ENCODE assay signal across 18 cellular contexts in the genomic region with DNA sequence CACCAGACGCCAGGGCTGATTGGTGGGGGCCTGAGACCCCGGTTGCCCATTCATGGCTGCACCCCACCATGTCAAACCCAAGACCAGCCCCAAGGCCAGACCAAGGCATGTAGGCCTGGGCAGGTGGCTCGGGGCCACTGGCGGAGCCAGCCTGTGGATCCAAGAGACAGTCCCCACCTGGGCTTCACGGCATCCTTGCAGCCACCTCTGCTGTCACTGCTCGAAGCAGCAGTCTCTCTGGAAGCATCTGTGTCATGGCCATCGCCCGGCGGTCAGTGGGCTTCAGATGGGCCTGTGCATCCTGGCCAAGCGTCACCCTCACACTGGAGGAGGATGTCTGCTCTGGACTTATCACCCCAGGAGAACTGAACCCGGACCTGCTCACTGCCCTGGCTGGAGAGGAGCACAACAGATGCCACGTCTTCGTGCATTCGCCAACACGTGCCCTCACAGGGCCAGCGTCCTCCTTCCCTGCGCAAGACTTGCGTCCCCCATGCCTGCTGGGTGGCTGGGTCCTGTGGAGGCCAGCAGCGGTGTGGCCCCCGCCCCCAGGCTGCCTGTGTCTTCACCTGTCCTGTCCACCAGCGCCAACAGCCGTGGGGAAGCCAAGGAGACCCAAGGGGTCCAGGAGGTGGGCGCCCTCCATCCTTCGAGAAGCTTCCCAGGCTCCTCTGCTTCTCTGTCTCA. TPM values are rescaled to one million over a fixed set of nuclear protein-coding genes. Genes with fewer than 3 reads are reported as not detected.
DNase-seq lines count a peak whose midpoint lies in the region; ATAC-seq and TF ChIP-seq lines count a peak whose summit lies in the region.
"Had no signal": no experiment of that assay in that cellular context is flagged by ENCODE, and none has a peak within 500 bp of the region (broad histone marks: within the 10 kb centered on the region; RNA-seq: fewer than 3 reads in every experiment).

No MANE protein-coding gene starts in this region.

- peaks cover 65 to 97% (median 86%) of the 10 kb centered on the region in 11 experiments; a peak in 21 of 22 replicates for H4K20me1 ChIP-seq in BLaER1 treated with 17β-estradiol and CSF1 and Interleukin-3, amounts not matched to agents 10 nM and 100 nM

- H3K9ac ChIP-seq in BLaER1 treated with 17β-estradiol and CSF1 and Interleukin-3, amounts not matched to agents 10 nM and 100 nM: peak overlapping the region in 4 of 11 experiments; percentile 44 to 50 (median 49); a peak in 8 of 22 replicates

- no peak for TF ChIP-seq POLR2A in adrenal gland (IDR thresholded peaks at IDR 0.05)

- H3K4me2 ChIP-seq in BLaER1 treated with 17β-estradiol and CSF1 and Interleukin-3, amounts not matched to agents 10 nM and 100 nM: peak overlapping the region in 10 of 11 experiments; percentile 15 to 88 (median 80); a peak in 18 of 22 replicates

- ATAC-seq in HG02884 (IDR thresholded peaks at IDR 0.05; ENCODE audit: unreplicated experiment): no peak

- no peaks in the 10 kb centered on the region for H3K27me3 ChIP-seq in BLaER1 treated with 17β-estradiol and CSF1 and Interleukin-3, amounts not matched to agents 10 nM and 100 nM
- no peaks in the 10 kb centered on the region for H3K27me3 ChIP-seq in adrenal gland
- no peaks in the 10 kb centered on the region for H3K27me3 ChIP-seq in dorsolateral prefrontal cortex

- WGBS in adrenal gland, 4 donors: 89 to 95% (median 93%) methylated on average over 7 to 24 of the region's 24 CpGs

- no peak overlapping the region for H3K4me3 ChIP-seq in BLaER1 treated with 17β-estradiol and CSF1 and Interleukin-3, amounts not matched to agents 10 nM and 100 nM
- H3K4me3 ChIP-seq in adrenal gland (no peak overlapping the region), dorsolateral prefrontal cortex (no peak overlapping the region)
- H3K4me3 ChIP-seq: HAP-1 had no signal

- TF ChIP-seq CTCF in adrenal gland (IDR thresholded peaks at IDR 0.05) (no peak), dorsolateral prefrontal cortex (IDR thresholded peaks at IDR 0.05 in 54 of 56, conservative IDR thresholded peaks at IDR 0.05 in 2 of 56; ENCODE audit: low read depth in 1 of 56, partially characterized antibody in 56 of 56) (no peak)

- peaks cover 54 to 85% (median 70%) of the 10 kb centered on the region in 11 experiments for H3K36me3 ChIP-seq in BLaER1 treated with 17β-estradiol and CSF1 and Interleukin-3, amounts not matched to agents 10 nM and 100 nM
- peaks cover 0 to 55% of the 10 kb centered on the region in 2 donors for H3K36me3 ChIP-seq in adrenal gland (replicated peaks in 1 of 2)

- 0 out of 22 replicates have a peak overlapping the region, but pooled peaks of 1 of the 11 experiments have one; percentile 28 for H3K27ac ChIP-seq in BLaER1 treated with 17β-estradiol and CSF1 and Interleukin-3, amounts not matched to agents 10 nM and 100 nM
- peak overlapping the region in 3 of 5 donors; percentile 75 to 86 (median 82) for H3K27ac ChIP-seq in adrenal gland
- peak overlapping the region in 58 of 59 donors; percentile 54 to 95 (median 88) for H3K27ac ChIP-seq in dorsolateral prefrontal cortex
- H3K27ac ChIP-seq in substantia nigra (ENCODE audit: low read depth, low read length, poor library complexity, severe bottlenecking): peak overlapping the region; percentile 87
- H3K27ac ChIP-seq: HL-60 had no signal

- DNase-seq in adrenal gland: no peak
- no peak for DNase-seq in dorsolateral prefrontal cortex
- no peak for DNase-seq in substantia nigra (lab: John Stamatoyannopoulos, UW)
- no peak for DNase-seq in T-helper 1 cell
- DNase-seq in GDM1 (lab: John Stamatoyannopoulos, UW): no peak
- DNase-seq: ACHN; AML-193; MV-4-11; NCI-H1417 treated with DMSO at 0.1 percent for 48 hours; NCI-H1930; NCI-H446; NCI-H69; NK-92 treated with Interleukin-12 subunit alpha and Interleukin-12 subunit beta, amount 100 ng/mL, for 24 hours; OCI-M1 had no signal

- intact Hi-C loops in adrenal gland (cut with DNase I): no loop called here
- intact Hi-C loops in dorsolateral prefrontal cortex (cut with DNase I): no loop called here

- H3K4me1 ChIP-seq in BLaER1 treated with 17β-estradiol and CSF1 and Interleukin-3, amounts not matched to agents 10 nM and 100 nM: peaks cover 14 to 54% (median 51%) of the 10 kb centered on the region in 10 experiments; a peak in 19 of 20 replicates
- H3K4me1 ChIP-seq in adrenal gland (replicated peaks in 1 of 2): peaks cover 18 to 33% of the 10 kb centered on the region in 2 donors
- H3K4me1 ChIP-seq: HAP-1 had no signal

- peaks cover 0 to 6% (median 0%) of the 10 kb centered on the region in 11 experiments; a peak in 4 of 22 replicates for H3K9me3 ChIP-seq in BLaER1 treated with 17β-estradiol and CSF1 and Interleukin-3, amounts not matched to agents 10 nM and 100 nM (replicated peaks in 1 of 11)
- H3K9me3 ChIP-seq in adrenal gland (replicated peaks in 1 of 3): no peaks in the 10 kb centered on the region
- H3K9me3 ChIP-seq: HAP-1 had no signal

RNA-seq across cellular contexts. Expression of a gene that starts 3.6 kb away (rescaled TPM):
- total RNA-seq in adrenal gland (1 to 10 TPM in 2 of 8 donors, under 1 TPM in 2, not detected in 4; 0.68 to 3.6 (median 1.1) TPM), dorsolateral prefrontal cortex (10 to 100 TPM in 3 of 120 experiments, 1 to 10 TPM in 117; 1.0 to 11.2 (median 4.6) TPM)
- 1 to 10 TPM in 2 of 3 donors, not detected in 1; 1.1 to 3.5 TPM for polyA plus RNA-seq in adrenal gland

RNA-seq across cellular contexts. Expression of a gene that starts 22.0 kb away (rescaled TPM):
- total RNA-seq in adrenal gland (100 to 1,000 TPM in 2 of 8 donors, 10 to 100 TPM in 6; 48.0 to 123 (median 66.9) TPM), dorsolateral prefrontal cortex (100 to 1,000 TPM in 14 of 120 experiments, 10 to 100 TPM in 106; 54.9 to 119 (median 77.6) TPM)
- 10 to 100 TPM; 18.5 to 89.3 (median 48.5) TPM for polyA plus RNA-seq in adrenal gland

RNA-seq across cellular contexts. Expression of a gene that starts 29.3 kb away (rescaled TPM):
- total RNA-seq in adrenal gland (10 to 100 TPM; 17.9 to 85.0 (median 41.7) TPM), dorsolateral prefrontal cortex (10 to 100 TPM; 46.4 to 99.1 (median 71.7) TPM)
- 10 to 100 TPM; 24.4 to 59.1 (median 26.4) TPM for polyA plus RNA-seq in adrenal gland

RNA-seq across cellular contexts. Expression of a gene that starts 34.9 kb away (rescaled TPM):
- total RNA-seq in adrenal gland: 10 to 100 TPM in 7 of 8 donors, 1 to 10 TPM in 1; 9.4 to 22.8 (median 14.0) TPM
- polyA plus RNA-seq in adrenal gland: 10 to 100 TPM in 2 of 3 donors, under 1 TPM in 1; 0.92 to 19.1 (median 13.5) TPM
- total RNA-seq in dorsolateral prefrontal cortex: 10 to 100 TPM; 16.9 to 48.4 (median 26.1) TPM

RNA-seq across cellular contexts. Expression of a gene that starts 37.4 kb away (rescaled TPM):
- total RNA-seq in adrenal gland (100 to 1,000 TPM in 5 of 8 donors, 10 to 100 TPM in 3; 49.3 to 137 (median 105) TPM), dorsolateral prefrontal cortex (10 to 100 TPM; 10.1 to 58.3 (median 26.2) TPM)
- polyA plus RNA-seq in adrenal gland: 100 to 1,000 TPM in 1 of 3 donors, 10 to 100 TPM in 2; 18.1 to 178 (median 100.0) TPM
